8 cellular contexts compared by ENCODE assay signal in the genomic region with DNA sequence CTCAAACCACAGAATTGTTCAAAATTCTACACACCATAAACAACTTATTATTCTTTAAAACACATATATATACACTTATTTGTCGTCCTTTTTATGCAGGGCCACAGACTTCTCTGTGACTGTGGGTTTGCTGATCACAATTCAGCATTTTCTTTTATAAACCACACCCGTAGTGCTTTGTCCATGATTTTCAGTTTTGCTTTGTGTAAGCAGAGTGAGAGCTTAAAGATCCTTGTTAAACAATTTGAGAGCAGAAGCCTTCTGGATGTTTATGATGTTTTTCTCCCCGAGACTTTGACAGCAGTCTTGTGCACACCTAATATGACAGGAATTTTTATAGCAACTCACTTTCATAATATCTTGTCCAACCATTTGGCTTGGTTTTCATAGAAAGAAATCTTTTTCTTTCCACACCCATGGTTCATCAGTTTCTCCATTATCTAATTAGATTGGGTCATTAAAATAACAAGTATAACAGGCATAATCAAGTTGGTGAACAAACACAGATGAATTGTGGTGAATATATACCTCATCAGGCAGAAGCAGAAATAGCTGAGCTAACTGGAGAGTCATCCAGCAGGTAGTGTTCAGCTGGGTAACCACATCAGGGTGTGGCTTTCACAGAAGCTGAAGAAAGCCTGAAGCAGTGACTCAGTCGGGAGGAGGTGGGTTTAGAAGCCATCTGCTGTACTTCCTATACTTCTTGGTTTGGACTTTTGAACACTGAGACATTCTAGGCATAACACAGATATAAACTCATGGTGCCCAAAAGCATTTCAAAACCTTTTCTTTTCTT. TPM values are rescaled to one million over a fixed set of nuclear protein-coding genes. Genes with fewer than 3 reads are reported as not detected.
DNase-seq lines count a peak whose midpoint lies in the region; ATAC-seq lines count a peak whose summit lies in the region.

No MANE protein-coding gene starts in this region.

- H3K27ac Mint-ChIP-seq in T-helper 17 cell = peak overlapping the region; percentile 90

- peaks cover 22% of the 10 kb centered on the region for H3K4me1 Mint-ChIP-seq in T-helper 17 cell

- ATAC-seq in T-helper 17 cell = peak; percentile 99
- no peak for ATAC-seq in GM18868 (IDR thresholded peaks at IDR 0.05; ENCODE audit: unreplicated experiment)
- no peak for ATAC-seq in HG02798 (IDR thresholded peaks at IDR 0.05; ENCODE audit: poor library complexity, unreplicated experiment)

- DNase-seq in HCEC 1CT = peak; percentile 17
- DNase-seq in T-helper 17 cell = peak in 1 of 3 donors; percentile 26
- peak; percentile 85 for DNase-seq in astrocyte of the hippocampus (ENCODE audit: low read depth, low spot score)
- DNase-seq in stimulated activated CD4-positive, alpha-beta T cell treated with anti-CD3 and anti-CD28 coated beads, Interleukin-4, amount 100 ng/mL, for 24 hours = peak; percentile 72
- DNase-seq in NOMO-1 (lab: John Stamatoyannopoulos, UW; ENCODE audit: unreplicated experiment in 2 of 2) = no peak
- no peak for DNase-seq in NCI-H146 treated with DMSO at 0.1 percent for 48 hours (lab: John Stamatoyannopoulos, UW; ENCODE audit: unreplicated experiment)

- peak overlapping the region; percentile 42 for H3K4me3 Mint-ChIP-seq in T-helper 17 cell

- peaks cover 9% of the 10 kb centered on the region for H3K36me3 Mint-ChIP-seq in T-helper 17 cell (ENCODE audit: low read depth)

- H3K27me3 Mint-ChIP-seq in T-helper 17 cell = no peaks in the 10 kb centered on the region

- H3K9me3 ChIP-seq in T-helper 17 cell (ENCODE audit: control insufficient read depth, low read length, poor library complexity, severe bottlenecking) = no peaks in the 10 kb centered on the region

RNA-seq across cellular contexts. Expression of gene KANK1, which starts 57.1 kb away (rescaled TPM):
- 10 to 100 TPM in 1 of 2 donors, 1 to 10 TPM in 1; 8.5 to 12.0 TPM for total RNA-seq in T-helper 17 cell

Comparison
In these comparisons a context has a peak if more than half of its experiments do, and no peak if none do; other contexts are left out.
1. DNase-seq: peak in HCEC 1CT (single experiment), astrocyte of the hippocampus (single experiment) and stimulated activated CD4-positive, alpha-beta T cell treated with anti-CD3 and anti-CD28 coated beads, Interleukin-4, amount 100 ng/mL, for 24 hours (single experiment); none in NOMO-1 (0 of 2) and NCI-H146 treated with DMSO at 0.1 percent for 48 hours (single experiment).